ENCODE assay signal across 10 cellular contexts in the genomic region with DNA sequence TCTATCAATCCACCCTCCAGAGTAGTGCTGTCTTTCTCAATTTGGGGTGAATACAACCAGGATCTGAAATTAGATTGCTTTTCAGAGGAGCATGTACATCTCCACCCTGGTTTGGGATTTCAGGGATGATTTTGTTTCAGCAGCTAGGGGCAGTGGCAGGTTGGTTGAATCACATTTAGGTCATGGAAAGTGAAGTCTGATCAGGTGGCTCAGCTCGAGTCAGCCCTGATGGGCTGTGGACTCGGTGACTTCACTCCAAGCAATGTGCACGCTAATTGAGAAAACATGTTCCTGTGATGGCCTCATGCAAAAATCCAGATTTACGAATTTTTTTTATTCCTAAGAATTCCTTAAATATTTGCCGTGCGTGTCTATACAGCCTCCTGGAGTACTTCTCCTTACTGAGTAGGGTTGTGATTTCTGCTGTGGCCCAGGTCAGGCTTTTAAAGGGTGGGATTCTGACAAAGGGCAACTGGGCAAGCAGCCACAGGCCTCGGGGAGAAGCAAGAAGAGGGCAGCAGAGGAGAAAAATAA. TPM values are rescaled to one million over a fixed set of nuclear protein-coding genes. Genes with fewer than 3 reads are reported as not detected.
DNase-seq lines count a peak whose midpoint lies in the region; ATAC-seq, FAIRE-seq and TF ChIP-seq lines count a peak whose summit lies in the region.
"Had no signal": no experiment of that assay in that cellular context is flagged by ENCODE, and none has a peak within 500 bp of the region (broad histone marks: within the 10 kb centered on the region; RNA-seq: fewer than 3 reads in every experiment).

No MANE protein-coding gene starts in this region.

- intact Hi-C loops in ascending aorta (cut with DNase I), result loop anchor here (5.0 to 10.0 kb wide), 2 partner anchors 258 to 1044 kb away; partner anchors contain the start of gene ATP1A1
- intact Hi-C loops in lower lobe of right lung (cut with DNase I), result no loop called here

- no peaks in the 10 kb centered on the region for H4K20me1 ChIP-seq in GM23248 (ENCODE audit: insufficient read depth)

- ATAC-seq in GM19023 (IDR thresholded peaks at IDR 0.05; ENCODE audit: unreplicated experiment), result no peak
- ATAC-seq in lower lobe of right lung, result no peak

- H3K27me3 ChIP-seq in GM23248 (replicated peaks; ENCODE audit: insufficient read depth), result no peaks in the 10 kb centered on the region
- H3K27me3 ChIP-seq in ascending aorta, result no peaks in the 10 kb centered on the region
- H3K27me3 ChIP-seq in lower lobe of right lung (ENCODE audit: low read depth), result peaks cover under 1% of the 10 kb centered on the region

- peak overlapping the region; percentile 96 for H3K27ac ChIP-seq in GM23248
- H3K27ac ChIP-seq in ascending aorta, result peak overlapping the region; percentile 82 to 87
- no peak overlapping the region for H3K27ac ChIP-seq in lower lobe of right lung

- peaks cover 97% of the 10 kb centered on the region for H3K4me1 ChIP-seq in GM23248 (ENCODE audit: insufficient read depth)
- H3K4me1 ChIP-seq in ascending aorta, result peaks cover 12 to 47% of the 10 kb centered on the region in 2 donors
- H3K4me1 ChIP-seq in lower lobe of right lung, result peaks cover 18% of the 10 kb centered on the region

- peak overlapping the region; percentile 72 for H3K9ac ChIP-seq in GM23248

- 0 to 2% methylated on average over 7 of the region's 7 CpGs for WGBS in GM23248 (ENCODE audit: low coverage in 1 of 2, low lambda C conversion rate in 2 of 2, missing lambda C conversion rate in 2 of 2), 2 experiments

- peaks cover 81% of the 10 kb centered on the region for H3K79me2 ChIP-seq in GM23248 (ENCODE audit: insufficient read depth)

- H3K36me3 ChIP-seq in GM23248 (ENCODE audit: low read depth), result peaks cover 3% of the 10 kb centered on the region; the same call in 1 of the 2 replicates
- no peaks in the 10 kb centered on the region for H3K36me3 ChIP-seq in ascending aorta
- no peaks in the 10 kb centered on the region for H3K36me3 ChIP-seq in lower lobe of right lung

- no peak for FAIRE-seq in frontal cortex (lab: Jason Lieb, UNC)

- no peaks in the 10 kb centered on the region for H3K9me3 ChIP-seq in GM23248 (ENCODE audit: low read depth)
- no peaks in the 10 kb centered on the region for H3K9me3 ChIP-seq in ascending aorta
- H3K9me3 ChIP-seq in lower lobe of right lung, result no peaks in the 10 kb centered on the region

- DNase-seq in GM23248, result peak; percentile 97
- peak; percentile 33 to 87 for DNase-seq in ascending aorta (ENCODE audit: low spot score in 2 of 2)
- DNase-seq in glomerular visceral epithelial cell (ENCODE audit: extremely low spot score), result peak; percentile 90
- peak; percentile 90 for DNase-seq in stromal cell of bone marrow (ENCODE audit: low read depth)
- DNase-seq in frontal cortex (ENCODE audit: low spot score in 2 of 2), result no peak
- DNase-seq in lower lobe of right lung, result no peak
- DNase-seq in T1000 (lab: John Stamatoyannopoulos, UW), result no peak
- DNase-seq: DMS 273 treated with DMSO at 0.1 percent for 48 hours had no signal

- in situ Hi-C loops in GM23248 (cut with MboI), result no loop called here

- H3F3A ChIP-seq in GM23248 (ENCODE audit: insufficient read depth), result peaks cover 88% of the 10 kb centered on the region

- TF ChIP-seq CTCF in ascending aorta (IDR thresholded peaks at IDR 0.05) (peak; percentile 28 to 45 (median 31)), lower lobe of right lung (IDR thresholded peaks at IDR 0.05) (no peak)

- H3K9me2 ChIP-seq in GM23248 (ENCODE audit: insufficient read depth), result no peaks in the 10 kb centered on the region

- H3K4me3 ChIP-seq in GM23248, result peak overlapping the region; percentile 43
- peak overlapping the region in 1 of 2 donors; percentile 10 for H3K4me3 ChIP-seq in ascending aorta
- H3K4me3 ChIP-seq in lower lobe of right lung, result no peak overlapping the region

- no peak overlapping the region for H2AFZ ChIP-seq in GM23248

- peak overlapping the region; percentile 84 for H3K4me2 ChIP-seq in GM23248 (ENCODE audit: unreplicated experiment)

RNA-seq across cellular contexts. Expression of gene NGF, which starts 7.5 kb away (rescaled TPM):
- 27.1 and 28.1 TPM in 2 replicates for total RNA-seq in GM23248 (2014; rRNA removed; shearing (Covaris generic))
- 52.9 and 55.0 TPM in 2 replicates for polyA plus RNA-seq in GM23248 (2016; fragmentation: Nextera tagmentation; extraction: Ambion mirVana)
- total RNA-seq in ascending aorta (2.1 TPM), frontal cortex (0.82 TPM), lower lobe of right lung (0.97 TPM)
- total RNA-seq: SK-MEL-5 had no signal

Comparison
In these comparisons a context has a peak if more than half of its experiments do, and no peak if none do; other contexts are left out.
1. DNase-seq: peak in GM23248 (single experiment), ascending aorta (2 of 2), glomerular visceral epithelial cell (single experiment) and stromal cell of bone marrow (single experiment); none in frontal cortex (0 of 2), lower lobe of right lung (single experiment) and T1000 (single experiment).